In genomic region chr2:239806276-239806675, GRCh38 we compare ENCODE assay signal across 16 cellular contexts.
"Had no signal": no experiment of that assay in that cellular context is flagged by ENCODE, and none has a peak within 500 bp of the region (broad histone marks: within the 10 kb centered on the region; RNA-seq: fewer than 3 reads in every experiment).

No MANE protein-coding gene starts in this region.

- H3K27me3 ChIP-seq: foreskin keratinocyte, spleen, upper lobe of right lung had no signal

- H3K36me3 ChIP-seq: lower lobe of right lung, spleen, upper lobe of right lung had no signal

- ATAC-seq: activated CD8-positive, alpha-beta T cell treated with anti-CD3 and anti-CD28 coated beads, Interleukin-2, amount 10 ng/mL, durations not matched to agents 7 days and 5 days; foreskin keratinocyte; lower lobe of right lung; T-helper 17 cell; upper lobe of right lung had no signal

- H3K36me3 Mint-ChIP-seq: activated naive CD4-positive, alpha-beta T cell treated with anti-CD3 and anti-CD28 coated beads, Interleukin-2, amount 10 ng/mL, durations not matched to agents 7 days and 5 days; naive B cell had no signal

- DNase-seq: activated CD4-positive, alpha-beta T cell treated with anti-CD3 and anti-CD28 coated beads, Interleukin-2, amount 10 ng/mL, durations not matched to agents 24 days and 14 days; activated CD8-positive, alpha-beta T cell treated with anti-CD3 and anti-CD28 coated beads, Interleukin-2, amount 10 ng/mL, durations not matched to agents 7 days and 5 days; activated effector memory CD4-positive, alpha-beta T cell treated with anti-CD3 and anti-CD28 coated beads, Interleukin-2, amount 50 U/mL, for 16 hours; activated naive CD4-positive, alpha-beta T cell treated with anti-CD3 and anti-CD28 coated beads, Interleukin-2, amount 10 ng/mL, durations not matched to agents 7 days and 5 days; cerebellar nuclear complex; cortex of kidney; erythroblast; foreskin keratinocyte; lower lobe of right lung; naive B cell; spleen; stimulated activated CD4-positive, alpha-beta T cell treated with anti-CD3 and anti-CD28 coated beads, Interleukin-4, amount 100 ng/mL, for 1 hour; stimulated activated naive CD4-positive, alpha-beta T cell; SW 1271; T-helper 17 cell; upper lobe of right lung had no signal

- H3K4me1 ChIP-seq: foreskin keratinocyte, spleen, upper lobe of right lung had no signal

- H3K4me3 ChIP-seq: lower lobe of right lung, spleen, upper lobe of right lung had no signal

- H3K4me3 Mint-ChIP-seq: activated CD4-positive, alpha-beta T cell treated with anti-CD3 and anti-CD28 coated beads, Interleukin-2, amount 10 ng/mL, durations not matched to agents 24 days and 14 days; activated CD8-positive, alpha-beta T cell treated with anti-CD3 and anti-CD28 coated beads, Interleukin-2, amount 10 ng/mL, durations not matched to agents 7 days and 5 days; activated naive CD4-positive, alpha-beta T cell treated with anti-CD3 and anti-CD28 coated beads, Interleukin-2, amount 10 ng/mL, durations not matched to agents 7 days and 5 days; naive B cell; T-helper 17 cell had no signal

- H3K27ac Mint-ChIP-seq: activated CD4-positive, alpha-beta T cell treated with anti-CD3 and anti-CD28 coated beads, Interleukin-2, amount 10 ng/mL, durations not matched to agents 24 days and 14 days; activated CD8-positive, alpha-beta T cell treated with anti-CD3 and anti-CD28 coated beads, Interleukin-2, amount 10 ng/mL, durations not matched to agents 7 days and 5 days; activated naive CD4-positive, alpha-beta T cell treated with anti-CD3 and anti-CD28 coated beads, Interleukin-2, amount 10 ng/mL, durations not matched to agents 7 days and 5 days; T-helper 17 cell had no signal

- H3K9me3 ChIP-seq: lower lobe of right lung, spleen, upper lobe of right lung had no signal

- H3K27ac ChIP-seq: foreskin keratinocyte, lower lobe of right lung, spleen, upper lobe of right lung had no signal

- H3K9me3 Mint-ChIP-seq: activated CD4-positive, alpha-beta T cell treated with anti-CD3 and anti-CD28 coated beads, Interleukin-2, amount 10 ng/mL, durations not matched to agents 24 days and 14 days; activated naive CD4-positive, alpha-beta T cell treated with anti-CD3 and anti-CD28 coated beads, Interleukin-2, amount 10 ng/mL, durations not matched to agents 7 days and 5 days had no signal

- H3K27me3 Mint-ChIP-seq: activated CD4-positive, alpha-beta T cell treated with anti-CD3 and anti-CD28 coated beads, Interleukin-2, amount 10 ng/mL, durations not matched to agents 24 days and 14 days had no signal

- H3K4me1 Mint-ChIP-seq: activated CD4-positive, alpha-beta T cell treated with anti-CD3 and anti-CD28 coated beads, Interleukin-2, amount 10 ng/mL, durations not matched to agents 24 days and 14 days; activated naive CD4-positive, alpha-beta T cell treated with anti-CD3 and anti-CD28 coated beads, Interleukin-2, amount 10 ng/mL, durations not matched to agents 7 days and 5 days; naive B cell; T-helper 17 cell had no signal
